27 cellular contexts compared by ENCODE assay signal in the genomic region with DNA sequence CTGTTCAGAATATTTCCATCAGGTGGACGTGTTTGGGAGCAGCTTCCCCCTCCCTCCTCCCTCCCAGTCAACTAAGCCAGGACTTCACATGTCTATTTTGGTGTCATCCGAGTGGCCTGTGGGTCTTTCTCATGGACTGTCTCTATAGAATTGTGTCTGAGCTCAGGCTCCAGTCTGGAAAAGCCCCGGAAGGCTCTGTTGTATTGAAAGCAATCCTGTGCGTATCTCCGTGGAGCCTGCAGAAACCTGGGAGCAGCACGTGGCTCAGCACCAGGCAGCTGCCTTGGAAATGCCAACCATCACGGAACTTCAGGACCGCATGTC. TPM values are rescaled to one million over a fixed set of nuclear protein-coding genes. Genes with fewer than 3 reads are reported as not detected.
DNase-seq lines count a peak whose midpoint lies in the region; ATAC-seq and TF ChIP-seq lines count a peak whose summit lies in the region.
"Had no signal": no experiment of that assay in that cellular context is flagged by ENCODE, and none has a peak within 500 bp of the region (broad histone marks: within the 10 kb centered on the region; RNA-seq: fewer than 3 reads in every experiment).

No MANE protein-coding gene starts in this region.

- WGBS in heart right ventricle, 2 donors: 35 to 55% methylated on average over 8 of the region's 8 CpGs
- 36 to 55% methylated on average over 8 of the region's 8 CpGs for WGBS in testis, 2 donors

- TF ChIP-seq CTCF in heart right ventricle (IDR thresholded peaks at IDR 0.05): no peak
- TF ChIP-seq CTCF in nephron progenitor cell (IDR thresholded peaks at IDR 0.05): no peak
- TF ChIP-seq CTCF in testis (IDR thresholded peaks at IDR 0.05): no peak
- TF ChIP-seq CTCF in breast epithelium (IDR thresholded peaks at IDR 0.05): no peak

- no peak overlapping the region for H3K4me3 Mint-ChIP-seq in nephron progenitor cell
- no peak overlapping the region for H3K4me3 Mint-ChIP-seq in stimulated activated effector memory CD8-positive, alpha-beta T cell treated with anti-CD3 and anti-CD28 coated beads, Interleukin-12 subunit alpha, Interleukin-12 subunit beta, amount 100 ng/mL, for 72 hours
- H3K4me3 Mint-ChIP-seq: activated T-cell treated with anti-CD3 and anti-CD28 coated beads, Interleukin-2, amount 50 U/mL, for 4 hours; central memory CD8-positive, alpha-beta T cell; naive thymus-derived CD8-positive, alpha-beta T cell had no signal

- H3K27ac Mint-ChIP-seq in nephron progenitor cell: peak overlapping the region; percentile 72
- no peak overlapping the region for H3K27ac Mint-ChIP-seq in stimulated activated effector memory CD8-positive, alpha-beta T cell treated with anti-CD3 and anti-CD28 coated beads, Interleukin-12 subunit alpha, Interleukin-12 subunit beta, amount 100 ng/mL, for 72 hours
- H3K27ac Mint-ChIP-seq: naive thymus-derived CD8-positive, alpha-beta T cell; progenitor cell of endocrine pancreas had no signal

- H3K9me3 ChIP-seq in heart right ventricle: no peaks in the 10 kb centered on the region
- no peaks in the 10 kb centered on the region for H3K9me3 ChIP-seq in testis
- no peaks in the 10 kb centered on the region for H3K9me3 ChIP-seq in breast epithelium
- H3K9me3 ChIP-seq: spleen, thyroid gland had no signal

- peaks cover 59% of the 10 kb centered on the region for H3K4me1 Mint-ChIP-seq in nephron progenitor cell
- H3K4me1 Mint-ChIP-seq in stimulated activated effector memory CD8-positive, alpha-beta T cell treated with anti-CD3 and anti-CD28 coated beads, Interleukin-12 subunit alpha, Interleukin-12 subunit beta, amount 100 ng/mL, for 72 hours: peaks cover 48% of the 10 kb centered on the region

- no peaks in the 10 kb centered on the region for H3K36me3 Mint-ChIP-seq in nephron progenitor cell (ENCODE audit: low read depth)
- H3K36me3 Mint-ChIP-seq in stimulated activated effector memory CD8-positive, alpha-beta T cell treated with anti-CD3 and anti-CD28 coated beads, Interleukin-12 subunit alpha, Interleukin-12 subunit beta, amount 100 ng/mL, for 72 hours: no peaks in the 10 kb centered on the region
- H3K36me3 Mint-ChIP-seq: naive thymus-derived CD8-positive, alpha-beta T cell had no signal

- TF ChIP-seq POLR2A in testis (IDR thresholded peaks at IDR 0.05): no peak
- TF ChIP-seq POLR2A in breast epithelium (IDR thresholded peaks at IDR 0.05): no peak

- H3K36me3 ChIP-seq in heart right ventricle: no peaks in the 10 kb centered on the region
- H3K36me3 ChIP-seq in testis (ENCODE audit: low read depth, missing control alignments): no peaks in the 10 kb centered on the region
- no peaks in the 10 kb centered on the region for H3K36me3 ChIP-seq in breast epithelium
- H3K36me3 ChIP-seq: spleen, thyroid gland had no signal

- no peaks in the 10 kb centered on the region for H3K9me3 Mint-ChIP-seq in nephron progenitor cell
- H3K9me3 Mint-ChIP-seq in stimulated activated effector memory CD8-positive, alpha-beta T cell treated with anti-CD3 and anti-CD28 coated beads, Interleukin-12 subunit alpha, Interleukin-12 subunit beta, amount 100 ng/mL, for 72 hours: no peaks in the 10 kb centered on the region
- H3K9me3 Mint-ChIP-seq: activated T-cell treated with anti-CD3 and anti-CD28 coated beads, Interleukin-2, amount 50 U/mL, for 4 hours; CD8-positive, alpha-beta memory T cell; central memory CD8-positive, alpha-beta T cell; naive thymus-derived CD8-positive, alpha-beta T cell had no signal

- H3K4me3 ChIP-seq in heart right ventricle (no peak overlapping the region), testis (no peak overlapping the region), breast epithelium (no peak overlapping the region)
- H3K4me3 ChIP-seq: spleen, thyroid gland had no signal

- intact Hi-C loops in heart right ventricle (cut with DNase I): no loop called here
- intact Hi-C loops in testis (cut with DNase I; ENCODE audit: low total_unique reads): no loop called here
- intact Hi-C loops in breast epithelium (cut with DNase I; ENCODE audit: low total_unique reads): no loop called here

- H3K4me1 ChIP-seq in heart right ventricle (peaks cover 0 to 56% (median 21%) of the 10 kb centered on the region in 9 donors), testis (peaks cover 22% of the 10 kb centered on the region), breast epithelium (no peaks in the 10 kb centered on the region)

- peaks cover 5% of the 10 kb centered on the region for H3K27me3 Mint-ChIP-seq in nephron progenitor cell (ENCODE audit: low read depth, poor library complexity)
- H3K27me3 Mint-ChIP-seq: CD8-positive, alpha-beta memory T cell; central memory CD8-positive, alpha-beta T cell; naive thymus-derived CD8-positive, alpha-beta T cell; progenitor cell of endocrine pancreas had no signal

- ATAC-seq in heart right ventricle: peak in 7 of 8 donors; percentile 5 to 61 (median 22)
- no peak for ATAC-seq in stimulated activated effector memory CD8-positive, alpha-beta T cell treated with anti-CD3 and anti-CD28 coated beads, Interleukin-12 subunit alpha, Interleukin-12 subunit beta, amount 100 ng/mL, for 72 hours
- ATAC-seq: activated T-cell treated with anti-CD3 and anti-CD28 coated beads, Interleukin-2, amount 50 U/mL, for 4 hours; naive thymus-derived CD8-positive, alpha-beta T cell; PC-3 had no signal

- H3K27ac ChIP-seq in heart right ventricle: peak overlapping the region in 8 of 10 donors; percentile 16 to 76 (median 46)
- peak overlapping the region; percentile 2 to 48 for H3K27ac ChIP-seq in testis
- H3K27ac ChIP-seq in breast epithelium: no peak overlapping the region
- H3K27ac ChIP-seq: KMS-11, spleen, thyroid gland had no signal

- peak; percentile 23 for DNase-seq in activated CD8-positive, alpha-beta memory T cell treated with anti-CD3 and anti-CD28 coated beads, Interleukin-2, amount 50 U/mL, for 48 hours
- no peak for DNase-seq in activated CD8-positive, alpha-beta memory T cell treated with anti-CD3 and anti-CD28 coated beads, Interleukin-2, amount 50 U/mL, for 4 hours
- no peak for DNase-seq in heart right ventricle
- no peak for DNase-seq in nephron progenitor cell
- peak; percentile 26 for DNase-seq in testis
- no peak for DNase-seq in breast epithelium (ENCODE audit: low spot score in 2 of 2)
- no peak for DNase-seq in stimulated activated effector memory CD8-positive, alpha-beta T cell treated with anti-CD3 and anti-CD28 coated beads, Interleukin-12 subunit alpha, Interleukin-12 subunit beta, amount 100 ng/mL, for 72 hours (ENCODE audit: low spot score in 2 of 2)
- no peak for DNase-seq in activated naive CD4-positive, alpha-beta T cell treated with Interleukin-2 at 50 U/mL for 16 hours
- DNase-seq: activated CD4-positive, alpha-beta T cell treated with anti-CD3 and anti-CD28 coated beads for 1 hour; activated naive CD4-positive, alpha-beta T cell treated with anti-CD3 and anti-CD28 coated beads, Interleukin-2, amount 50 U/mL, for 16 hours; activated T-cell treated with anti-CD3 and anti-CD28 coated beads, Interleukin-2, amount 50 U/mL, for 4 hours; CD8-positive, alpha-beta memory T cell; foreskin melanocyte; HCEC 1CT; kidney; mesenchymal stem cell; naive thymus-derived CD8-positive, alpha-beta T cell; NCI-H226; PC-3; SHP77 treated with DMSO at 0.1 percent for 48 hours; spleen; stimulated activated CD4-positive, alpha-beta T cell treated with anti-CD3 and anti-CD28 coated beads, Interleukin-4, amount 100 ng/mL, for 1 hour; stimulated activated naive CD4-positive, alpha-beta T cell treated with Interleukin-2 at 50 U/mL for 16 hours; thyroid gland had no signal

- H3K27me3 ChIP-seq in heart right ventricle (no peaks in the 10 kb centered on the region), testis (no peaks in the 10 kb centered on the region), breast epithelium (no peaks in the 10 kb centered on the region)
- H3K27me3 ChIP-seq: spleen, thyroid gland had no signal

RNA-seq across cellular contexts. Expression of gene COLQ, which starts 25.2 kb away (rescaled TPM):
- total RNA-seq in heart right ventricle (10 to 100 TPM in 7 of 10 donors, 1 to 10 TPM in 2, under 1 TPM in 1; 0.85 to 23.3 (median 14.9) TPM), testis (1 to 10 TPM; 5.4 to 7.6 TPM), breast epithelium (1 to 10 TPM; 1.8 to 3.3 (median 1.9) TPM)
- polyA plus RNA-seq in heart right ventricle (1 to 10 TPM; 3.7 to 5.7 TPM), testis (ENCODE audit: insufficient read depth, low read depth, low replicate concordance) (6.7 TPM)

Comparison
In these comparisons a context has a peak if more than half of its experiments do, and no peak if none do; other contexts are left out.
1. DNase-seq: peak in activated CD8-positive, alpha-beta memory T cell treated with anti-CD3 and anti-CD28 coated beads, Interleukin-2, amount 50 U/mL, for 48 hours (single experiment) and testis (single experiment); none in activated CD8-positive, alpha-beta memory T cell treated with anti-CD3 and anti-CD28 coated beads, Interleukin-2, amount 50 U/mL, for 4 hours (single experiment), heart right ventricle (0 of 2), nephron progenitor cell (single experiment), breast epithelium (0 of 2), stimulated activated effector memory CD8-positive, alpha-beta T cell treated with anti-CD3 and anti-CD28 coated beads, Interleukin-12 subunit alpha, Interleukin-12 subunit beta, amount 100 ng/mL, for 72 hours (0 of 2) and activated naive CD4-positive, alpha-beta T cell treated with Interleukin-2 at 50 U/mL for 16 hours (single experiment).
2. H3K27ac ChIP-seq: peak in heart right ventricle (8 of 10) and testis (2 of 2); none in breast epithelium (0 of 2).